ENCODE assay signal across 8 cellular contexts in the genomic region with DNA sequence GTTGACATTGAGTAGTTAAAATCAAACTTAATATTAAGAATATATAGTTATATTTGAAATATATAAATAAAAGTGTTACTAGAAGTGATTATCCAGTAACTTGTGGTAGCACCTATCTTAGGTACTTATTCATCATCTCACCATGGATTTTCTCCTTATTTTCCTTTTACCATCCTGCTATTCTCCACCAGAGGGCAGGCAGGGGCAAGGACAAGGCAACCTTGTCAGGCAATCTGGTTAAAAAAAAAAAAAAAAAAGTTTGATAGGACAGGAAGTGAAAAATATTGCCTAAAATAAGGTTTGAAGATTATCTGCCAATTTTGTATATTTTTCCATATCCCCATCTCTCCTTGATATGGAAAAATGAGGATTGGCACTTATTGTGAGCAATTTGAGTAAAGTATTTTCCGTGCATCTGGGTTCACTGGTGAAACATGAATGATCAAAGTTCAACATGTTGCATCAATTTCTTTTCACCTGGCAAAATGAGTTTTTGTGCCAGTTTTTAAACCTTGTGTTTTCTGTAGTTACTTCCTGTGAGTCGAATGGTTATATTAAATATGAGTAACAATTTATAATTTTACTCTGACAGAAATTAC.
DNase-seq lines count a peak whose midpoint lies in the region; ATAC-seq and TF ChIP-seq lines count a peak whose summit lies in the region.

No MANE protein-coding gene starts in this region.

- H3K9me3 ChIP-seq in AG04450 (ENCODE audit: control insufficient read depth, insufficient read depth, low read length) (no peaks in the 10 kb centered on the region), NT2/D1 (ENCODE audit: insufficient read depth, low read length) (no peaks in the 10 kb centered on the region), mucosa of descending colon (no peaks in the 10 kb centered on the region)

- no peak overlapping the region for H3K4me3 ChIP-seq in AG04450 (ENCODE audit: low read depth, low read length)
- H3K4me3 ChIP-seq in NT2/D1 (ENCODE audit: insufficient read length, low read depth): no peak overlapping the region
- no peak overlapping the region for H3K4me3 ChIP-seq in mucosa of descending colon

- H3K4me1 ChIP-seq in NT2/D1 (ENCODE audit: insufficient read depth, insufficient read length): no peaks in the 10 kb centered on the region
- no peaks in the 10 kb centered on the region for H3K4me1 ChIP-seq in mucosa of descending colon (ENCODE audit: low read depth)

- H3K36me3 ChIP-seq in NT2/D1 (ENCODE audit: insufficient read depth, insufficient read length, low read length) (no peaks in the 10 kb centered on the region), mucosa of descending colon (ENCODE audit: low read depth) (no peaks in the 10 kb centered on the region)

- peak; percentile 90 for ATAC-seq in HG03354 (IDR thresholded peaks at IDR 0.05; ENCODE audit: poor library complexity, severe bottlenecking, unreplicated experiment)
- peak; percentile 36 for ATAC-seq in mucosa of descending colon
- no peak for ATAC-seq in GM21515 (IDR thresholded peaks at IDR 0.05; ENCODE audit: unreplicated experiment)

- H3K27me3 ChIP-seq in AG04450 (ENCODE audit: control insufficient read depth, insufficient read depth, low read length) (no peaks in the 10 kb centered on the region), NT2/D1 (ENCODE audit: insufficient read depth, insufficient read length) (no peaks in the 10 kb centered on the region)

- peak; percentile 87 for TF ChIP-seq CTCF in AG04450 (IDR thresholded peaks at IDR 0.05; ENCODE audit: low read depth, low read length)
- peak; percentile 50 for TF ChIP-seq CTCF in GM12873 (IDR thresholded peaks at IDR 0.05; ENCODE audit: insufficient read depth, low read depth, low read length, missing control alignments)
- no peak for TF ChIP-seq CTCF in mucosa of descending colon (IDR thresholded peaks at IDR 0.05)

- CTCF ChIA-PET in AG04450 (lab: Charles Lee): interaction anchor here (1.2 to 3.2 kb wide), 6 partner anchors 9 to 1259 kb away, joined by 3 to 40 read pairs (median 6); no protein-coding TSS in a partner anchor

- no peak overlapping the region for H3K27ac ChIP-seq in AG04450 (ENCODE audit: low read depth, low read length)

- DNase-seq in AG04450 (ENCODE audit: low read depth, low spot score) (peak; percentile 15), NT2/D1 (ENCODE audit: low read depth, low spot score) (peak; percentile 48), ecto neural progenitor cell (ENCODE audit: low spot score) (peak; percentile 50), mucosa of descending colon (peak in 1 of 3 donors; percentile 71), islet precursor cell (no peak)

- intact Hi-C loops in mucosa of descending colon (cut with DNase I, micrococcal nuclease): loop anchor here in 1 of 2 donors (10.0 kb wide), 1 partner anchor 760 kb away; no protein-coding TSS in a partner anchor

- H3K9ac ChIP-seq in NT2/D1 (ENCODE audit: insufficient read length, low read depth): no peak overlapping the region

- POLR2A ChIA-PET in AG04450 (lab: Yijun Ruan, JAX): no interaction called here
